8 cellular contexts compared by ENCODE assay signal in the genomic region with DNA sequence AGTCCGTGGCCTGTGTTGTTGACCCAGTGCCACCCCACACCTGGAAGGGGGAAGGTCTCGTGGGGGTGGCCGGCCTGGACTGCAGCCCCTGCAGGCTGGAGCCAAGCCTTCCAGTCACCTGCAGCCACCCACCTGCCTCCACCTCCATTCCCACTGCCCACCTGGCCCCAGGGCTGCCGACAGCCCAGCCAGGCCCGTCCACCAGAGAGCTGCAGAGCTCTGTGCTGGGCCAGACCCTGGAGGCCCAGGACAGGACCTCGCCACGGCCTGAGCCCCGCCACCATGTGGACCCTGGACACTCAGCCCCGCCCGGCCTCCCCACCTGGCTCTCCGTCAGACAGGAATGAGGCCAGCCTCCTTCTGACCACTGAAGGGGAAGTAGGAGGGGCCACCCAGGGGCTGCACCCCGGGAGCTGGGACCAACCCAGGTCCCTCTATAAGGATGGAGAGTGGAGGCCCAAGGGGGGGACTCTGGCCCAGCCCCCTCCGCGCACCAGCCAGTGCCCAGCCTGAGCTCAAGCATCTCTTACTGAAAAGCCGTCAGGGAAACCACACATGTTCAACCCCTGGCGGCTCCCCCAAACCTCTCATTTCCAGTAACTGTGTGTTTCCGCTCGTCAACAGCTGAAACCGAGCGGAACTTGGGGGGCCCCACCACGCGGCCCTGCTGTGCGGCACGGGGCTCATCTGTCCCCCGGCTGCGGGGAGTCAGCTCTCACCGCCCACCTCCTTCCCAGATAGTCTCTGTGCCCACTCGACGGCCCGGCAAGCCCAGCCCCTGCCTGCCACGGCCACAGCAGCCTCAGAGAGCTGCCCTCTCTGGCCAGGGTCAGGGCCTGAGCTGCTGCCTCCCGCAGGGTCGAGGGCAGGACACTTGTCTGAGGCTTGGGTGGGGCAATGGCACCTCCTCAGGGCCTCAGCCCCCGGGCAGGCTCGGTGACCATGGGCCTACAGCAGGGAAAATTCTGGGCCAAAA. TPM values are rescaled to one million over a fixed set of nuclear protein-coding genes. Genes with fewer than 3 reads are reported as not detected.
DNase-seq lines count a peak whose midpoint lies in the region; ATAC-seq and TF ChIP-seq lines count a peak whose summit lies in the region.

No MANE protein-coding gene starts in this region.

- TF ChIP-seq POLR2A in suprapubic skin (IDR thresholded peaks at IDR 0.05), result no peak

- WGBS in suprapubic skin, result 69% methylated on average over 16 of the region's 35 CpGs
- no CpG with 5 or more reads among the region's 35 CpGs for WGBS in trophoblast cell (ENCODE audit: extremely low coverage, insufficient coverage, insufficient read length)

- H3K36me3 ChIP-seq in RWPE2 (ENCODE audit: low read depth) (peaks cover 21% of the 10 kb centered on the region), muscle layer of colon (ENCODE audit: insufficient read depth, low read length) (peaks cover 17% of the 10 kb centered on the region), suprapubic skin (peaks cover 6% of the 10 kb centered on the region), trophoblast cell (ENCODE audit: control insufficient read depth in 1 of 2, insufficient read depth in 2 of 2, low read length in 2 of 2) (peaks cover 7 to 9% of the 10 kb centered on the region in 2 experiments)

- H3K14ac ChIP-seq in trophoblast cell (ENCODE audit: low read length), result no peak overlapping the region

- H3K4me1 ChIP-seq in RWPE2 (ENCODE audit: insufficient read depth, poor library complexity, severe bottlenecking) (peaks cover 9% of the 10 kb centered on the region), muscle layer of colon (ENCODE audit: insufficient read depth, low read length) (peaks cover 68% of the 10 kb centered on the region), suprapubic skin (peaks cover 91% of the 10 kb centered on the region), trophoblast cell (ENCODE audit: control insufficient read depth in 1 of 2, insufficient read depth in 2 of 2, low read length in 2 of 2) (peaks cover 0 to 3% of the 10 kb centered on the region in 2 experiments)

- no peak overlapping the region for H2BK12ac ChIP-seq in trophoblast cell (ENCODE audit: low read length)

- H2AFZ ChIP-seq in trophoblast cell (ENCODE audit: insufficient read depth, low read length, poor library complexity), result no peak overlapping the region

- H3K79me1 ChIP-seq in trophoblast cell (ENCODE audit: low read length), result no peaks in the 10 kb centered on the region

- no peak overlapping the region for H4K12ac ChIP-seq in trophoblast cell (ENCODE audit: low read depth, low read length)

- H3K9me3 ChIP-seq in RWPE2 (ENCODE audit: severe bottlenecking), result no peaks in the 10 kb centered on the region
- no peaks in the 10 kb centered on the region for H3K9me3 ChIP-seq in muscle layer of colon (ENCODE audit: low read length)
- no peaks in the 10 kb centered on the region for H3K9me3 ChIP-seq in suprapubic skin
- no peaks in the 10 kb centered on the region for H3K9me3 ChIP-seq in trophoblast cell (ENCODE audit: insufficient read depth, low read depth, low read length)

- no peak for TF ChIP-seq EP300 in suprapubic skin (IDR thresholded peaks at IDR 0.05)

- H3K27ac ChIP-seq in RWPE2 (ENCODE audit: poor library complexity, severe bottlenecking), result peak overlapping the region; percentile 2
- H3K27ac ChIP-seq in muscle layer of colon (ENCODE audit: low read depth, low read length), result peak overlapping the region; percentile 34
- H3K27ac ChIP-seq in suprapubic skin, result peak overlapping the region; percentile 60
- no peak overlapping the region for H3K27ac ChIP-seq in trophoblast cell (ENCODE audit: low read depth, low read length)

- no peaks in the 10 kb centered on the region for H3K79me2 ChIP-seq in trophoblast cell (ENCODE audit: control insufficient read depth, insufficient read depth, low read length, poor library complexity)

- no peak overlapping the region for H3K18ac ChIP-seq in trophoblast cell (ENCODE audit: low read length)

- H4K8ac ChIP-seq in trophoblast cell (ENCODE audit: low read depth, low read length), result no peak overlapping the region

- H2BK5ac ChIP-seq in trophoblast cell (ENCODE audit: low read depth, low read length, poor library complexity), result no peak overlapping the region

- no peak overlapping the region for H4K91ac ChIP-seq in trophoblast cell (ENCODE audit: low read depth, low read length)

- H2AK5ac ChIP-seq in trophoblast cell (ENCODE audit: low read length), result no peak overlapping the region

- DNase-seq in RWPE2 (ENCODE audit: low spot score) (no peak), suprapubic skin (ENCODE audit: low spot score in 2 of 2) (no peak), SIG-M5 (lab: John Stamatoyannopoulos, UW) (no peak), NCI-H2196 (lab: John Stamatoyannopoulos, UW; ENCODE audit: unreplicated experiment) (no peak), trophoblast cell (no peak), RKO (ENCODE audit: low spot score) (no peak)
- DNase-seq in activated effector memory CD4-positive, alpha-beta T cell treated with anti-CD3 and anti-CD28 coated beads, Interleukin-2, amount 50 U/mL, for 16 hours, result peak; percentile 82

- H3K27me3 ChIP-seq in RWPE2 (ENCODE audit: insufficient read depth, poor library complexity, severe bottlenecking) (no peaks in the 10 kb centered on the region), muscle layer of colon (ENCODE audit: control insufficient read depth in 1 of 2, insufficient read depth in 2 of 2, low read length in 2 of 2) (no peaks in the 10 kb centered on the region), suprapubic skin (no peaks in the 10 kb centered on the region), trophoblast cell (ENCODE audit: insufficient read depth, low read length) (no peaks in the 10 kb centered on the region)

- TF ChIP-seq CTCF in RWPE2 (IDR thresholded peaks at IDR 0.05; ENCODE audit: poor library complexity, severe bottlenecking) (no peak), suprapubic skin (IDR thresholded peaks at IDR 0.05) (no peak)

- H3K9ac ChIP-seq in muscle layer of colon (ENCODE audit: low read length) (no peak overlapping the region), trophoblast cell (ENCODE audit: low read length) (no peak overlapping the region)

- H3K4me2 ChIP-seq in trophoblast cell (ENCODE audit: low read length), result no peak overlapping the region

- H3K4me3 ChIP-seq in RWPE2 (ENCODE audit: severe bottlenecking), result no peak overlapping the region
- H3K4me3 ChIP-seq in muscle layer of colon (ENCODE audit: low read depth in 1 of 2, low read length in 2 of 2), result no peak overlapping the region
- H3K4me3 ChIP-seq in suprapubic skin, result peak overlapping the region; percentile 1
- H3K4me3 ChIP-seq in trophoblast cell (ENCODE audit: low read depth, low read length), result no peak overlapping the region

- ATAC-seq in RWPE2 (ENCODE audit: low read depth), result no peak

- no peak overlapping the region for H3K23ac ChIP-seq in trophoblast cell (ENCODE audit: low read length)

- H3K4ac ChIP-seq in trophoblast cell (ENCODE audit: low read depth, low read length), result no peak overlapping the region

- no peak overlapping the region for H2BK120ac ChIP-seq in trophoblast cell (ENCODE audit: insufficient read depth, low read length, poor library complexity)

RNA-seq across cellular contexts. Expression of gene NOTCH1, which starts 12.8 kb away (rescaled TPM):
- total RNA-seq in suprapubic skin, result 100 to 1,000 TPM in 3 of 4 donors, 10 to 100 TPM in 1; 71.0 to 160 (median 114) TPM
- polyA plus RNA-seq in trophoblast cell (2013), result 28.5 and 29.7 TPM in 2 replicates

RNA-seq across cellular contexts. Expression of gene SEC16A, which starts 50.2 kb away (rescaled TPM):
- total RNA-seq in suprapubic skin, result 10 to 100 TPM; 58.0 to 89.3 (median 75.0) TPM
- polyA plus RNA-seq in trophoblast cell (2013), result 61.8 and 62.8 TPM in 2 replicates
